In genomic region chr5:54533541-54534179, GRCh38 we compare ENCODE assay signal across 11 cellular contexts. TPM values are rescaled to one million over a fixed set of nuclear protein-coding genes. Genes with fewer than 3 reads are reported as not detected.
DNase-seq lines count a peak whose midpoint lies in the region; ATAC-seq, FAIRE-seq and TF ChIP-seq lines count a peak whose summit lies in the region.
"Had no signal": no experiment of that assay in that cellular context is flagged by ENCODE, and none has a peak within 500 bp of the region (broad histone marks: within the 10 kb centered on the region; RNA-seq: fewer than 3 reads in every experiment).

No MANE protein-coding gene starts in this region.

- no peaks in the 10 kb centered on the region for H4K20me1 ChIP-seq in HepG2 (ENCODE audit: insufficient read depth, low read length)
- H4K20me1 ChIP-seq in osteoblast (ENCODE audit: insufficient read depth, low read length): peaks cover 72% of the 10 kb centered on the region

- ATAC-seq in HepG2 (no peak), GM21360 (IDR thresholded peaks at IDR 0.05; ENCODE audit: unreplicated experiment) (no peak)

- H3K9me3 ChIP-seq in liver (ENCODE audit: control insufficient read depth in 4 of 4, low read length in 3 of 4) (no peaks in the 10 kb centered on the region), HepG2 (ENCODE audit: low read length) (no peaks in the 10 kb centered on the region), left ventricle myocardium inferior (replicated peaks) (no peaks in the 10 kb centered on the region), osteoblast (ENCODE audit: low read depth, low read length) (no peaks in the 10 kb centered on the region)

- 76% methylated on average over 10 of the region's 10 CpGs for WGBS in liver
- 97% methylated on average over 10 of the region's 10 CpGs for WGBS in HepG2 (ENCODE audit: low lambda C conversion rate)

- CTCF ChIA-PET in HepG2 (lab: Yijun Ruan, JAX; ENCODE audit: low intra/inter-chr PET ratio, low total read pairs): no interaction called here

- no peaks in the 10 kb centered on the region for H3K27me3 ChIP-seq in liver (ENCODE audit: control insufficient read depth in 4 of 4, insufficient read depth in 4 of 4, low read length in 3 of 4)
- H3K27me3 ChIP-seq in HepG2 (ENCODE audit: control insufficient read depth in 1 of 2, insufficient read depth in 2 of 2, low read length in 2 of 2): no peaks in the 10 kb centered on the region
- no peaks in the 10 kb centered on the region for H3K27me3 ChIP-seq in left ventricle myocardium inferior (ENCODE audit: low read depth)
- H3K27me3 ChIP-seq in osteoblast (ENCODE audit: insufficient read depth, low read length): no peaks in the 10 kb centered on the region

- POLR2A ChIA-PET in HepG2 (lab: Yijun Ruan, JAX): no interaction called here

- TF ChIP-seq CTCF in liver (IDR thresholded peaks at IDR 0.05; ENCODE audit: low read depth, low read length, missing input control) (no peak), HepG2 (CRISPR knock-in tag; IDR thresholded peaks at IDR 0.05) (no peak), left ventricle myocardium inferior (IDR thresholded peaks at IDR 0.05; ENCODE audit: borderline replicate concordance) (no peak), osteoblast (IDR thresholded peaks at IDR 0.05; ENCODE audit: extremely low read depth, low read depth, low read length) (no peak)

- TF ChIP-seq POLR2A in HepG2 (IDR thresholded peaks at IDR 0.05; ENCODE audit: insufficient read depth in 1 of 2, low read depth in 2 of 2, low read length in 2 of 2) (no peak), GM12892 (IDR thresholded peaks at IDR 0.05; ENCODE audit: low read depth, low read length) (no peak)

- no peak for DNase-seq in HepG2 (ENCODE audit: low spot score)
- DNase-seq in left ventricle myocardium inferior: no peak
- no peak for DNase-seq in osteoblast (ENCODE audit: insufficient read length, low spot score, missing footprints)
- no peak for DNase-seq in 8988T
- no peak for DNase-seq in GM12892 (ENCODE audit: insufficient read length)
- DNase-seq in T1000 (lab: John Stamatoyannopoulos, UW): no peak
- DNase-seq: ACHN had no signal

- H2AFZ ChIP-seq in HepG2 (ENCODE audit: low read length) (no peak overlapping the region), osteoblast (ENCODE audit: low read length) (no peak overlapping the region)

- TF ChIP-seq RAD21 in liver (IDR thresholded peaks at IDR 0.05) (peak in 1 of 2 donors; percentile 21), HepG2 (CRISPR knock-in tag; IDR thresholded peaks at IDR 0.05) (no peak)

- TF ChIP-seq EP300 in HepG2 (IDR thresholded peaks at IDR 0.05; ENCODE audit: low read depth in 2 of 2, low read length in 2 of 2): no peak
- TF ChIP-seq EP300 in HepG2 (CRISPR knock-in tag; IDR thresholded peaks at IDR 0.05; ENCODE audit: borderline replicate concordance): no peak

- H3K4me3 ChIP-seq in liver (ENCODE audit: low read depth in 1 of 3, low read length in 3 of 3): no peak overlapping the region
- no peak overlapping the region for H3K4me3 ChIP-seq in HepG2 (replicated peaks in 1 of 3; ENCODE audit: insufficient read depth in 1 of 3, low read depth in 2 of 3, low read length in 3 of 3)
- H3K4me3 ChIP-seq in left ventricle myocardium inferior: peak overlapping the region; percentile 32
- H3K4me3 ChIP-seq in osteoblast (ENCODE audit: insufficient read depth, low read length): no peak overlapping the region

- peak overlapping the region in 1 of 2 donors; percentile 37 for H3K27ac ChIP-seq in liver (ENCODE audit: low read depth in 1 of 2, low read length in 2 of 2)
- H3K27ac ChIP-seq in HepG2 (ENCODE audit: extremely low read length, insufficient read depth, low read length): no peak overlapping the region
- peak overlapping the region; percentile 85 for H3K27ac ChIP-seq in left ventricle myocardium inferior (replicated peaks)
- no peak overlapping the region for H3K27ac ChIP-seq in osteoblast (ENCODE audit: low read depth, low read length)

- FAIRE-seq in HepG2 (lab: Jason Lieb, UNC) (no peak), GM12892 (lab: Jason Lieb, UNC) (no peak)
- FAIRE-seq: endometrium, urothelium cell line had no signal

- H3K79me2 ChIP-seq in HepG2 (ENCODE audit: insufficient read depth, low read length) (no peaks in the 10 kb centered on the region), osteoblast (ENCODE audit: insufficient read depth, low read length) (peaks cover 89% of the 10 kb centered on the region)

- BruUV-seq in HepG2 (replicated peaks; lab: Mats Ljungman, UMichigan): no TSS peak

- in situ Hi-C loops in HepG2 (cut with HindIII; ENCODE audit: extremely low pct_ligation_motif_present, low pct_unique_long_range_greater_than_20kb): no loop called here

- intact Hi-C loops in HepG2 (cut with micrococcal nuclease; ENCODE audit: unreplicated experiment) (no loop called here), left ventricle myocardium inferior (cut with micrococcal nuclease) (no loop called here)

- H3K9ac ChIP-seq in liver (ENCODE audit: low read depth in 1 of 2, low read length in 2 of 2) (no peak overlapping the region), HepG2 (ENCODE audit: insufficient read depth, low read depth, low read length) (no peak overlapping the region)

- peaks cover 21 to 52% (median 34%) of the 10 kb centered on the region in 4 donors for H3K4me1 ChIP-seq in liver (ENCODE audit: control insufficient read depth in 4 of 4, insufficient read depth in 4 of 4, low read length in 3 of 4)
- H3K4me1 ChIP-seq in HepG2 (ENCODE audit: insufficient read depth, low read length): peaks cover 14% of the 10 kb centered on the region
- peaks cover 84% of the 10 kb centered on the region for H3K4me1 ChIP-seq in left ventricle myocardium inferior
- peaks cover 12% of the 10 kb centered on the region for H3K4me1 ChIP-seq in osteoblast (ENCODE audit: insufficient read depth, low read length)

- H3K36me3 ChIP-seq in liver (ENCODE audit: control insufficient read depth in 4 of 4, insufficient read depth in 3 of 4, low read depth in 1 of 4, low read length in 3 of 4): no peaks in the 10 kb centered on the region
- no peaks in the 10 kb centered on the region for H3K36me3 ChIP-seq in HepG2 (replicated peaks in 1 of 2; ENCODE audit: control insufficient read depth in 1 of 2, insufficient read depth in 2 of 2, low read length in 2 of 2)
- H3K36me3 ChIP-seq in left ventricle myocardium inferior: no peaks in the 10 kb centered on the region
- no peaks in the 10 kb centered on the region for H3K36me3 ChIP-seq in osteoblast (ENCODE audit: insufficient read depth, low read length)

- no peak overlapping the region for H3K4me2 ChIP-seq in HepG2 (ENCODE audit: low read depth, low read length)
- H3K4me2 ChIP-seq in osteoblast (ENCODE audit: insufficient read depth, low read length): peak overlapping the region; percentile 27

TF ChIP-seq in liver, 16 proteins besides CTCF, POLR2A, EP300 and RAD21 (continues in another document):
- TF ChIP-seq JUND (IDR thresholded peaks at IDR 0.05) (no peak), NR2F2 (IDR thresholded peaks at IDR 0.05) (peak; percentile 36), EGR1 (IDR thresholded peaks at IDR 0.05; ENCODE audit: low read depth in 2 of 2) (no peak)

TF ChIP-seq in HepG2, 621 proteins besides CTCF, POLR2A, EP300 and RAD21 (continues in another document):
- TF ChIP-seq ZNF792 (CRISPR knock-in tag; IDR thresholded peaks at IDR 0.05) (no peak), NFIC (IDR thresholded peaks at IDR 0.05; ENCODE audit: low read length) (no peak), SIN3A (IDR thresholded peaks at IDR 0.05; ENCODE audit: borderline replicate concordance, low read depth, low read length) (no peak), RCOR2 (CRISPR knock-in tag; IDR thresholded peaks at IDR 0.05) (no peak), ZNF788 (CRISPR knock-in tag; IDR thresholded peaks at IDR 0.05; ENCODE audit: borderline replicate concordance) (no peak), NFIB (CRISPR knock-in tag; IDR thresholded peaks at IDR 0.05; ENCODE audit: borderline replicate concordance) (no peak), ZFP1 (CRISPR knock-in tag; IDR thresholded peaks at IDR 0.05) (no peak), ZBTB21 (CRISPR knock-in tag; IDR thresholded peaks at IDR 0.05) (no peak), ZFP36L1 (CRISPR knock-in tag; IDR thresholded peaks at IDR 0.05) (no peak), NRL (CRISPR knock-in tag; IDR thresholded peaks at IDR 0.05; ENCODE audit: borderline replicate concordance) (no peak), ZBTB1 (CRISPR knock-in tag; IDR thresholded peaks at IDR 0.05; ENCODE audit: borderline replicate concordance) (no peak), ATM (IDR thresholded peaks at IDR 0.05; ENCODE audit: borderline replicate concordance) (no peak), SIX4 (CRISPR knock-in tag; IDR thresholded peaks at IDR 0.05) (no peak), HNRNPLL (IDR thresholded peaks at IDR 0.05; ENCODE audit: low read depth, low read length, poor library complexity, severe bottlenecking) (no peak), ZSCAN9 (CRISPR knock-in tag; IDR thresholded peaks at IDR 0.05; ENCODE audit: borderline replicate concordance) (no peak)

RNA-seq across cellular contexts. Expression of gene SNX18, which starts 16.1 kb away (rescaled TPM):
- 10 to 100 TPM; 15.4 to 32.5 TPM for total RNA-seq in liver
- polyA plus RNA-seq in liver: 1 to 10 TPM; 4.9 to 9.7 TPM
- 6.0 and 6.2 TPM in 2 replicates for total RNA-seq in HepG2 (2016; rRNA removed; fragmentation: Illumina TruSeq; extraction: Trizol)
- 0.81 and 0.88 TPM in 2 replicates for total RNA-seq in HepG2 (2016; cell fraction: cytosol; rRNA removed; fragmentation: Illumina TruSeq; extraction: Trizol; ENCODE audit: low read depth)
- total RNA-seq in HepG2 (2016; cell fraction: insoluble cytoplasmic fraction; rRNA removed; fragmentation: Illumina TruSeq; extraction: Trizol): 5.6 and 5.9 TPM in 2 replicates
- 4.7 and 5.3 TPM in 2 replicates for total RNA-seq in HepG2 (2016; cell fraction: membrane; rRNA removed; fragmentation: Illumina TruSeq; extraction: Trizol)
- 5.4 and 5.5 TPM in 2 replicates for total RNA-seq in HepG2 (2016; cell fraction: nucleus; rRNA removed; fragmentation: Illumina TruSeq; extraction: Trizol)
- 2.3 and 2.7 TPM in 2 replicates for polyA plus RNA-seq in HepG2 (2011; rRNA removed)
- polyA plus RNA-seq in HepG2 (2011; cell fraction: cytosol; rRNA removed): 2.0 and 3.0 TPM in 2 replicates
- 3.4 and 3.8 TPM in 2 replicates for polyA plus RNA-seq in HepG2 (2011; cell fraction: nucleus; rRNA removed)
- polyA plus RNA-seq in HepG2 (2012): 2.5 and 3.2 TPM in 2 replicates
- polyA plus RNA-seq in HepG2 (2016; cell fraction: cytosol; fragmentation: Illumina TruSeq; extraction: Trizol; ENCODE audit: low read depth): 0.60 and 0.81 TPM in 2 replicates
- 6.8 and 8.2 TPM in 2 replicates for polyA plus RNA-seq in HepG2 (2016; cell fraction: insoluble cytoplasmic fraction; fragmentation: Illumina TruSeq; extraction: Trizol; ENCODE audit: low read depth)
- polyA plus RNA-seq in HepG2 (2016; cell fraction: membrane; fragmentation: Illumina TruSeq; extraction: Trizol; ENCODE audit: low read depth): 3.2 and 4.0 TPM in 2 replicates
- polyA plus RNA-seq in HepG2 (2016; cell fraction: nucleus; fragmentation: Illumina TruSeq; extraction: Trizol; ENCODE audit: insufficient read depth, low read depth): 4.1 and 5.1 TPM in 2 replicates
- polyA minus RNA-seq in HepG2 (2011; rRNA and poly(A)+ RNA removed; ENCODE audit: low replicate concordance): 6.5 and 11.0 TPM in 2 replicates
- polyA minus RNA-seq in HepG2 (2011; cell fraction: cytosol; rRNA and poly(A)+ RNA removed): 6.8 and 6.9 TPM in 2 replicates
- 10.2 and 10.8 TPM in 2 replicates for polyA minus RNA-seq in HepG2 (2011; cell fraction: nucleus; rRNA and poly(A)+ RNA removed)
- total RNA-seq in left ventricle myocardium inferior: 28.7 TPM
- 69.0 and 86.5 TPM in 2 replicates for total RNA-seq in osteoblast
- polyA plus RNA-seq in GM12892 (2012; ENCODE audit: missing spikeins): 0.59 TPM
